33 cellular contexts compared by ENCODE assay signal in genomic region chr15:81645470-81645869, GRCh38.
"Had no signal": no experiment of that assay in that cellular context is flagged by ENCODE, and none has a peak within 500 bp of the region (broad histone marks: within the 10 kb centered on the region; RNA-seq: fewer than 3 reads in every experiment).

No MANE protein-coding gene starts in this region.

- H3K9me3 ChIP-seq: ascending aorta, breast epithelium, esophagus squamous epithelium, gastroesophageal sphincter had no signal

- H3K4me1 Mint-ChIP-seq: activated CD4-positive, alpha-beta memory T cell treated with anti-CD3 and anti-CD28 coated beads, Interleukin-2, amount 10 ng/mL, durations not matched to agents 7 days and 5 days; activated CD4-positive, alpha-beta T cell treated with anti-CD3 and anti-CD28 coated beads for 36 hours; activated CD4-positive, alpha-beta T cell treated with anti-CD3 and anti-CD28 coated beads, Interleukin-2, amount 10 ng/mL, durations not matched to agents 24 days and 14 days; activated naive CD4-positive, alpha-beta T cell treated with anti-CD3 and anti-CD28 coated beads, Interleukin-2, amount 10 ng/mL, durations not matched to agents 7 days and 5 days; activated naive CD8-positive, alpha-beta T cell treated with anti-CD3 and anti-CD28 coated beads, Interleukin-2, amount 10 ng/mL, durations not matched to agents 7 days and 5 days; central memory CD8-positive, alpha-beta T cell had no signal

- H3K4me2 ChIP-seq: hepatocyte had no signal

- DNase-seq: activated CD4-positive, alpha-beta memory T cell treated with anti-CD3 and anti-CD28 coated beads, Interleukin-2, amount 10 ng/mL, durations not matched to agents 7 days and 5 days; activated CD4-positive, alpha-beta T cell treated with anti-CD3 and anti-CD28 coated beads for 36 hours; activated CD4-positive, alpha-beta T cell treated with anti-CD3 and anti-CD28 coated beads, Interleukin-2, amount 10 ng/mL, durations not matched to agents 24 days and 14 days; activated CD4-positive, CD25-positive, alpha-beta regulatory T cell; activated CD4-positive, CD25-positive, alpha-beta regulatory T cell treated with anti-CD3 and anti-CD28 coated beads, Interleukin-2, amount 50 U/mL, for 72 hours; activated CD8-positive, alpha-beta memory T cell treated with anti-CD3 and anti-CD28 coated beads, Interleukin-2, amount 50 U/mL, for 48 hours; activated gamma-delta T cell; activated naive CD4-positive, alpha-beta T cell; activated naive CD4-positive, alpha-beta T cell treated with anti-CD3 and anti-CD28 coated beads, Interleukin-2, amount 10 ng/mL, durations not matched to agents 7 days and 5 days; activated naive CD8-positive, alpha-beta T cell treated with anti-CD3 and anti-CD28 coated beads, Interleukin-2, amount 10 ng/mL, durations not matched to agents 7 days and 5 days; activated T-cell treated with anti-CD3 and anti-CD28 coated beads for 4 hours; activated T-cell treated with anti-CD3 and anti-CD28 coated beads, Interleukin-2, amount 50 U/mL, for 24 hours; activated T-cell treated with anti-CD3 and anti-CD28 coated beads, Interleukin-2, amount 50 U/mL, for 72 hours; dorsolateral prefrontal cortex; effector memory CD4-positive, alpha-beta T cell; esophagus squamous epithelium; foreskin melanocyte; heart right ventricle; T1000; WERI-Rb-1 had no signal

- H3K27me3 Mint-ChIP-seq: activated CD4-positive, alpha-beta T cell treated with anti-CD3 and anti-CD28 coated beads for 36 hours; activated CD4-positive, alpha-beta T cell treated with anti-CD3 and anti-CD28 coated beads, Interleukin-2, amount 10 ng/mL, durations not matched to agents 24 days and 14 days; activated naive CD4-positive, alpha-beta T cell treated with anti-CD3 and anti-CD28 coated beads, Interleukin-2, amount 10 ng/mL, durations not matched to agents 7 days and 5 days; central memory CD8-positive, alpha-beta T cell; dendritic cell treated with granulocyte-macrophage colony-stimulating factor and Interleukin-4, amounts not matched to agents 40 ng/mL and 50 ng/mL, for 4 days had no signal

- H3K4me1 ChIP-seq: ascending aorta, breast epithelium, esophagus squamous epithelium, gastroesophageal sphincter, heart right ventricle had no signal

- H3K79me2 ChIP-seq: hepatocyte had no signal

- H3K27ac Mint-ChIP-seq: activated CD4-positive, alpha-beta memory T cell treated with anti-CD3 and anti-CD28 coated beads, Interleukin-2, amount 10 ng/mL, durations not matched to agents 7 days and 5 days; activated CD4-positive, alpha-beta T cell treated with anti-CD3 and anti-CD28 coated beads for 36 hours; activated CD4-positive, alpha-beta T cell treated with anti-CD3 and anti-CD28 coated beads, Interleukin-2, amount 10 ng/mL, durations not matched to agents 24 days and 14 days; activated naive CD4-positive, alpha-beta T cell treated with anti-CD3 and anti-CD28 coated beads, Interleukin-2, amount 10 ng/mL, durations not matched to agents 7 days and 5 days; activated naive CD4-positive, alpha-beta T cell treated with anti-CD3 and anti-CD28 coated beads, Interleukin-2, amount 50 U/mL, for 72 hours; activated naive CD8-positive, alpha-beta T cell treated with anti-CD3 and anti-CD28 coated beads, Interleukin-2, amount 10 ng/mL, durations not matched to agents 7 days and 5 days; activated T-cell treated with anti-CD3 and anti-CD28 coated beads, Interleukin-2, amount 50 U/mL, for 24 hours; activated T-cell treated with anti-CD3 and anti-CD28 coated beads, Interleukin-2, amount 50 U/mL, for 72 hours; brain; dendritic cell treated with granulocyte-macrophage colony-stimulating factor and Interleukin-4, amounts not matched to agents 40 ng/mL and 50 ng/mL, for 4 days; T-helper 1 cell treated with Interleukin-12 subunit alpha and Interleukin-12 subunit beta and Interleukin-4 antibody, amounts not matched to agents 30 μg/mL and 1 μg/mL, for 36 hours had no signal

- H3K27me3 ChIP-seq: ascending aorta, breast epithelium, esophagus squamous epithelium, gastroesophageal sphincter, heart right ventricle, hepatocyte had no signal

- H2AFZ ChIP-seq: hepatocyte had no signal

- H3K9me3 Mint-ChIP-seq: activated CD4-positive, alpha-beta memory T cell treated with anti-CD3 and anti-CD28 coated beads, Interleukin-2, amount 10 ng/mL, durations not matched to agents 7 days and 5 days; activated CD4-positive, alpha-beta T cell treated with anti-CD3 and anti-CD28 coated beads, Interleukin-2, amount 10 ng/mL, durations not matched to agents 24 days and 14 days; activated naive CD4-positive, alpha-beta T cell treated with anti-CD3 and anti-CD28 coated beads, Interleukin-2, amount 10 ng/mL, durations not matched to agents 7 days and 5 days; activated naive CD4-positive, alpha-beta T cell treated with anti-CD3 and anti-CD28 coated beads, Interleukin-2, amount 50 U/mL, for 72 hours; activated naive CD8-positive, alpha-beta T cell treated with anti-CD3 and anti-CD28 coated beads, Interleukin-2, amount 10 ng/mL, durations not matched to agents 7 days and 5 days; activated T-cell treated with anti-CD3 and anti-CD28 coated beads, Interleukin-2, amount 50 U/mL, for 24 hours; activated T-cell treated with anti-CD3 and anti-CD28 coated beads, Interleukin-2, amount 50 U/mL, for 72 hours; central memory CD8-positive, alpha-beta T cell; T-helper 1 cell treated with Interleukin-12 subunit alpha and Interleukin-12 subunit beta and Interleukin-4 antibody, amounts not matched to agents 30 μg/mL and 1 μg/mL, for 36 hours had no signal

- H3K4me3 Mint-ChIP-seq: activated CD4-positive, alpha-beta memory T cell treated with anti-CD3 and anti-CD28 coated beads, Interleukin-2, amount 10 ng/mL, durations not matched to agents 7 days and 5 days; activated CD4-positive, alpha-beta T cell treated with anti-CD3 and anti-CD28 coated beads for 36 hours; activated CD4-positive, alpha-beta T cell treated with anti-CD3 and anti-CD28 coated beads, Interleukin-2, amount 10 ng/mL, durations not matched to agents 24 days and 14 days; activated naive CD4-positive, alpha-beta T cell treated with anti-CD3 and anti-CD28 coated beads, Interleukin-2, amount 10 ng/mL, durations not matched to agents 7 days and 5 days; activated naive CD8-positive, alpha-beta T cell treated with anti-CD3 and anti-CD28 coated beads, Interleukin-2, amount 10 ng/mL, durations not matched to agents 7 days and 5 days; activated T-cell treated with anti-CD3 and anti-CD28 coated beads, Interleukin-2, amount 50 U/mL, for 24 hours; activated T-cell treated with anti-CD3 and anti-CD28 coated beads, Interleukin-2, amount 50 U/mL, for 72 hours; brain; central memory CD8-positive, alpha-beta T cell; dendritic cell treated with granulocyte-macrophage colony-stimulating factor and Interleukin-4, amounts not matched to agents 40 ng/mL and 50 ng/mL, for 4 days; T-helper 1 cell treated with Interleukin-12 subunit alpha and Interleukin-12 subunit beta and Interleukin-4 antibody, amounts not matched to agents 30 μg/mL and 1 μg/mL, for 36 hours had no signal

- H3K4me3 ChIP-seq: ascending aorta, breast epithelium, coronary artery, dorsolateral prefrontal cortex, esophagus squamous epithelium, gastroesophageal sphincter, heart right ventricle, hepatocyte had no signal

- H3K36me3 ChIP-seq: ascending aorta, breast epithelium, esophagus squamous epithelium, gastroesophageal sphincter, heart right ventricle, WERI-Rb-1 had no signal

- H3K27ac ChIP-seq: ascending aorta, breast epithelium, coronary artery, dorsolateral prefrontal cortex, epithelial cell of prostate, esophagus squamous epithelium, gastroesophageal sphincter, heart right ventricle, hepatocyte, WERI-Rb-1 had no signal

- H3K36me3 Mint-ChIP-seq: activated naive CD4-positive, alpha-beta T cell treated with anti-CD3 and anti-CD28 coated beads, Interleukin-2, amount 10 ng/mL, durations not matched to agents 7 days and 5 days; activated naive CD4-positive, alpha-beta T cell treated with anti-CD3 and anti-CD28 coated beads, Interleukin-2, amount 50 U/mL, for 72 hours; activated naive CD8-positive, alpha-beta T cell treated with anti-CD3 and anti-CD28 coated beads, Interleukin-2, amount 10 ng/mL, durations not matched to agents 7 days and 5 days had no signal

- ATAC-seq: activated CD4-positive, alpha-beta T cell treated with anti-CD3 and anti-CD28 coated beads for 36 hours; activated naive CD4-positive, alpha-beta T cell treated with anti-CD3 and anti-CD28 coated beads, Interleukin-2, amount 50 U/mL, for 72 hours; activated T-cell treated with anti-CD3 and anti-CD28 coated beads, Interleukin-2, amount 50 U/mL, for 72 hours; gastroesophageal sphincter; heart right ventricle had no signal

- FAIRE-seq: endometrium, endothelial cell of umbilical vein had no signal
